In genomic region chr22:38083931-38084631, GRCh38 we compare ENCODE assay signal across 23 cellular contexts. TPM values are rescaled to one million over a fixed set of nuclear protein-coding genes. Genes with fewer than 3 reads are reported as not detected.
DNase-seq lines count a peak whose midpoint lies in the region; ATAC-seq and TF ChIP-seq lines count a peak whose summit lies in the region.
"Had no signal": no experiment of that assay in that cellular context is flagged by ENCODE, and none has a peak within 500 bp of the region (broad histone marks: within the 10 kb centered on the region; RNA-seq: fewer than 3 reads in every experiment).

TSS of gene SLC16A8 (minus strand) at chr22:38084184. CDS start at chr22:38082873, 1,311 bp downstream.

- TF ChIP-seq POLR2A in spleen (IDR thresholded peaks at IDR 0.05) = no peak

- TF ChIP-seq CTCF in WERI-Rb-1 (IDR thresholded peaks at IDR 0.05; ENCODE audit: low read depth, low read length) (no peak), spleen (IDR thresholded peaks at IDR 0.05 in 8 of 11, conservative IDR thresholded peaks at IDR 0.05 in 3 of 11) (no peak)

- DNase-seq in ELF-1 (ENCODE audit: low read depth, low spot score) (peak; percentile 88), WERI-Rb-1 (peak; percentile 86), islet precursor cell (peak; percentile 95), spleen (peak; percentile 63), NCI-H146 treated with DMSO at 0.1 percent for 48 hours (lab: John Stamatoyannopoulos, UW; ENCODE audit: unreplicated experiment) (no peak), ACHN (no peak), NCI-H187 treated with DMSO at 0.1 percent for 48 hours (lab: John Stamatoyannopoulos, UW) (no peak)
- DNase-seq: activated CD4-positive, alpha-beta T cell treated with anti-CD3 and anti-CD28 coated beads for 48 hours; CD8-positive, alpha-beta T cell; cerebellar nuclear complex; left colon; naive thymus-derived CD4-positive, alpha-beta T cell; NCI-H1048; NCI-H1930; NCI-H226; NCI-H748 treated with DMSO at 0.1 percent for 48 hours; OCI-M1 had no signal

- 78 to 91% (median 87%) methylated on average over 12 to 16 of the region's 16 CpGs for WGBS in spleen, 5 donors

- no peaks in the 10 kb centered on the region for H3K9me3 ChIP-seq in WERI-Rb-1 (ENCODE audit: severe bottlenecking)
- H3K9me3 ChIP-seq in spleen = no peaks in the 10 kb centered on the region

- H3K27ac ChIP-seq in WERI-Rb-1 = peak within 1 kb of the TSS; percentile 54
- H3K27ac ChIP-seq in spleen = no peak within 1 kb of the TSS
- H3K27ac ChIP-seq: parathyroid adenoma had no signal

- H3K4me1 ChIP-seq in spleen = peaks cover 11 to 39% (median 31%) of the 10 kb centered on the region in 6 donors
- H3K4me1 ChIP-seq: parathyroid adenoma had no signal

- in situ Hi-C loops in ACHN (cut with HindIII; ENCODE audit: low pct_ligation_motif_present, low pct_unique_long_range_greater_than_20kb, low sequenced_read_pairs) = no loop called here

- no peak for ATAC-seq in HG03457 (IDR thresholded peaks at IDR 0.05; ENCODE audit: unreplicated experiment)
- ATAC-seq: activated naive CD4-positive, alpha-beta T cell treated with anti-CD3 and anti-CD28 coated beads, Interleukin-2, amount 50 U/mL, for 72 hours; CD8-positive, alpha-beta T cell; left colon; naive thymus-derived CD4-positive, alpha-beta T cell had no signal

- H3K4me3 ChIP-seq in WERI-Rb-1 (ENCODE audit: low read depth, low read length) = no peak within 1 kb of the TSS
- H3K4me3 ChIP-seq in spleen = no peak within 1 kb of the TSS

- H3K27me3 ChIP-seq in WERI-Rb-1 (ENCODE audit: insufficient read depth, low read depth, severe bottlenecking) (no peaks in the 10 kb centered on the region), spleen (replicated peaks in 1 of 7) (peaks cover 3 to 59% (median 36%) of the 10 kb centered on the region in 7 donors)

- H3K36me3 ChIP-seq in WERI-Rb-1 (no peaks in the 10 kb centered on the region), spleen (peaks cover 0 to 9% (median 0%) of the 10 kb centered on the region in 6 donors)

- intact Hi-C loops in spleen (cut with DNase I; ENCODE audit: low total_unique reads) = no loop called here

RNA-seq across cellular contexts. Expression of gene SLC16A8, which starts in this region (rescaled TPM):
- total RNA-seq in spleen = under 1 TPM in 3 of 7 donors, not detected in 4; 0.30 to 0.77 (median 0.60) TPM
- 1 to 10 TPM in 1 of 3 donors, under 1 TPM in 2; 0.22 to 1.2 (median 0.97) TPM for polyA plus RNA-seq in spleen
- total RNA-seq: astrocyte; CD8-positive, alpha-beta T cell; left colon; LHCN-M2; mesenteric fat pad; naive thymus-derived CD4-positive, alpha-beta T cell had no signal
- polyA plus RNA-seq: naive thymus-derived CD4-positive, alpha-beta T cell had no signal

Comparison
In these comparisons a context has a peak if more than half of its experiments do, and no peak if none do; other contexts are left out.
1. DNase-seq: peak in ELF-1 (single experiment), WERI-Rb-1 (single experiment), islet precursor cell (single experiment) and spleen (single experiment); none in NCI-H146 treated with DMSO at 0.1 percent for 48 hours (single experiment), ACHN (single experiment) and NCI-H187 treated with DMSO at 0.1 percent for 48 hours (single experiment).